ENCODE assay signal across 8 cellular contexts in the genomic region with DNA sequence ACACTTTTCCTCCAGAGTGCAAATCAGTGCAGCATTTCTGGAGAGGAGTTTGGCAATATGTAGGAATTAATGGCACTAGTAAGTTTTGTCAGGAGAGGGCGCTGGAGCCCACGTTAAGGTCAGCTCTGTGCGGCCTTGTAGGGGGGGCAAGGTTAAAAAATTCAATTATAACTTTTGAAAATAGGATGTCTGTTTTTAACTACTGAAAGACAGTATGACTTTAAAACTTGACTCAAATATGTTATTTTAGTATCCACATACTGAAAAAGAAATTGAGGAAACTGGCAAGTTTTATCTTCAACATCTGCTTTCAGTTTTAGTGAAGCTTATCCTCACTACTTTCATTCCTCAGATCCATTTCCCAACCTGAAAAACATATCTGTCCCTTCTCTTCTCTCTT. TPM values are rescaled to one million over a fixed set of nuclear protein-coding genes. Genes with fewer than 3 reads are reported as not detected.
DNase-seq lines count a peak whose midpoint lies in the region; ATAC-seq and TF ChIP-seq lines count a peak whose summit lies in the region.

No MANE protein-coding gene starts in this region.

- TF ChIP-seq CTCF in AG09309 (IDR thresholded peaks at IDR 0.05; ENCODE audit: control insufficient read depth, insufficient read depth, low read depth, low read length, missing control alignments) (peak; percentile 74), brain microvascular endothelial cell (IDR thresholded peaks at IDR 0.05; ENCODE audit: low read depth, low read length, missing control alignments) (peak; percentile 74), kidney epithelial cell (IDR thresholded peaks at IDR 0.05; ENCODE audit: insufficient read depth, low read length, poor library complexity, severe bottlenecking) (peak; percentile 64), tibial artery (IDR thresholded peaks at IDR 0.05) (peak; percentile 50 to 57)

- H3K9me3 ChIP-seq in NT2/D1 (ENCODE audit: insufficient read depth, low read length) (no peaks in the 10 kb centered on the region), tibial artery (no peaks in the 10 kb centered on the region)

- intact Hi-C loops in tibial artery (cut with DNase I; ENCODE audit: low total_unique reads) = no loop called here

- DNase-seq in AG09309 (ENCODE audit: low read depth) = peak; percentile 42
- DNase-seq in NT2/D1 (ENCODE audit: low read depth, low spot score) = peak; percentile 13
- DNase-seq in brain microvascular endothelial cell = peak; percentile 37
- no peak for DNase-seq in kidney epithelial cell (ENCODE audit: low read depth)
- peak in 1 of 2 donors; percentile 76 for DNase-seq in tibial artery
- DNase-seq in NCI-H2196 treated with DMSO at 0.1 percent for 48 hours (lab: John Stamatoyannopoulos, UW; ENCODE audit: unreplicated experiment) = no peak

- H3K27ac ChIP-seq in brain microvascular endothelial cell (peak overlapping the region; percentile 7), tibial artery (peak overlapping the region; percentile 67 to 74)

- H3K36me3 ChIP-seq in NT2/D1 (ENCODE audit: insufficient read depth, insufficient read length, low read length) = peaks cover 25% of the 10 kb centered on the region
- H3K36me3 ChIP-seq in brain microvascular endothelial cell (replicated peaks) = no peaks in the 10 kb centered on the region
- H3K36me3 ChIP-seq in kidney epithelial cell (ENCODE audit: control insufficient read depth, insufficient read depth, low read length) = no peaks in the 10 kb centered on the region
- H3K36me3 ChIP-seq in tibial artery = peaks cover 0 to 15% (median 9%) of the 10 kb centered on the region in 3 donors

- H3K27me3 ChIP-seq in NT2/D1 (ENCODE audit: insufficient read depth, insufficient read length) = no peaks in the 10 kb centered on the region
- no peaks in the 10 kb centered on the region for H3K27me3 ChIP-seq in brain microvascular endothelial cell (replicated peaks)
- no peaks in the 10 kb centered on the region for H3K27me3 ChIP-seq in kidney epithelial cell (ENCODE audit: control insufficient read depth, insufficient read depth, low read length)
- no peaks in the 10 kb centered on the region for H3K27me3 ChIP-seq in tibial artery

- no peak overlapping the region for H3K4me3 ChIP-seq in AG09309 (ENCODE audit: control insufficient read depth, low read depth, low read length)
- no peak overlapping the region for H3K4me3 ChIP-seq in NT2/D1 (ENCODE audit: insufficient read length, low read depth)
- H3K4me3 ChIP-seq in brain microvascular endothelial cell (ENCODE audit: low read depth, low read length) = no peak overlapping the region
- no peak overlapping the region for H3K4me3 ChIP-seq in kidney epithelial cell (ENCODE audit: low read depth, low read length)
- peak overlapping the region in 1 of 2 donors; percentile 5 for H3K4me3 ChIP-seq in tibial artery

- in situ Hi-C loops in brain microvascular endothelial cell (cut with HindIII; ENCODE audit: low pct_ligation_motif_present, low sequenced_read_pairs) = no loop called here

- H3K9ac ChIP-seq in NT2/D1 (ENCODE audit: insufficient read length, low read depth) = no peak overlapping the region

- H3K4me1 ChIP-seq in NT2/D1 (ENCODE audit: insufficient read depth, insufficient read length) = no peaks in the 10 kb centered on the region
- H3K4me1 ChIP-seq in tibial artery = peaks cover 0 to 17% (median 9%) of the 10 kb centered on the region in 4 donors

- ATAC-seq in GM18499 (IDR thresholded peaks at IDR 0.05; ENCODE audit: insufficient read depth, unreplicated experiment) (peak; percentile 80), HG02852 (IDR thresholded peaks at IDR 0.05; ENCODE audit: unreplicated experiment) (peak; percentile 94)

RNA-seq across cellular contexts. Expression of gene HSD17B13, which starts 30.9 kb away (rescaled TPM):
- 0.04 and 0.14 TPM in 2 replicates for total RNA-seq in kidney epithelial cell

RNA-seq across cellular contexts. Expression of gene HSD17B11, which starts 37.4 kb away (rescaled TPM):
- total RNA-seq in kidney epithelial cell = 12.9 and 14.4 TPM in 2 replicates

Comparison
In these comparisons a context has a peak if more than half of its experiments do, and no peak if none do; other contexts are left out.
1. DNase-seq: peak in AG09309 (single experiment), NT2/D1 (single experiment) and brain microvascular endothelial cell (single experiment); none in kidney epithelial cell (single experiment) and NCI-H2196 treated with DMSO at 0.1 percent for 48 hours (single experiment).
2. Peak in every context shown above with its lines, with median percentiles within 50 percentile points of each other: CTCF ChIP-seq.